ENCODE assay signal across 8 cellular contexts in genomic region chr19:17605761-17606745, GRCh38. TPM values are rescaled to one million over a fixed set of nuclear protein-coding genes. Genes with fewer than 3 reads are reported as not detected.
DNase-seq lines count a peak whose midpoint lies in the region; ATAC-seq, FAIRE-seq and TF ChIP-seq lines count a peak whose summit lies in the region.

No MANE protein-coding gene starts in this region.

- no TSS peak for BruUV-seq in HCT116 (replicated peaks; lab: Mats Ljungman, UMichigan)

- H3K9ac ChIP-seq in HCT116 (ENCODE audit: low read length) (peak overlapping the region; percentile 47), keratinocyte (ENCODE audit: control insufficient read depth, extremely low read depth, insufficient read depth, low read length) (no peak overlapping the region)

- H3K36me3 ChIP-seq in HCT116 (ENCODE audit: control insufficient read depth in 1 of 2, insufficient read depth in 2 of 2, low read length in 2 of 2) (0 out of 4 replicates have a peak, but pooled peaks cover 0 to 5% of the 10 kb centered on the region in 2 experiments), bronchial epithelial cell (ENCODE audit: control insufficient read depth, insufficient read depth, low read length) (no peaks in the 10 kb centered on the region), keratinocyte (ENCODE audit: control insufficient read depth in 2 of 2, extremely low read depth in 1 of 2, insufficient read depth in 2 of 2, low read length in 2 of 2) (no peaks in the 10 kb centered on the region)

- POLR2A ChIA-PET in HCT116 (lab: Charles Lee) = interaction anchor here (0.8 to 2.1 kb wide), 11 partner anchors 10 to 253 kb away, joined by 3 to 10 read pairs (median 3); partner anchors contain the start of genes B3GNT3, PGLS and RPL18A

- H3K27ac ChIP-seq in HCT116 (ENCODE audit: low read depth, low read length) = peak overlapping the region; percentile 87
- H3K27ac ChIP-seq in VCaP = no peak overlapping the region
- no peak overlapping the region for H3K27ac ChIP-seq in keratinocyte (ENCODE audit: control insufficient read depth, insufficient read depth, low read length)

- H4K20me1 ChIP-seq in HCT116 (ENCODE audit: insufficient read depth) (no peaks in the 10 kb centered on the region), keratinocyte (ENCODE audit: control insufficient read depth, extremely low read depth, insufficient read depth, low read length) (no peaks in the 10 kb centered on the region)

- peaks cover 8 to 19% of the 10 kb centered on the region in 2 experiments for H3K4me1 ChIP-seq in HCT116 (ENCODE audit: control insufficient read depth in 1 of 2, insufficient read depth in 2 of 2, low read length in 2 of 2)
- H3K4me1 ChIP-seq in keratinocyte (ENCODE audit: control insufficient read depth, extremely low read depth, insufficient read depth, low read length) = no peaks in the 10 kb centered on the region

- peak; percentile 94 for ATAC-seq in HCT116

- H3K9me1 ChIP-seq in keratinocyte (ENCODE audit: control insufficient read depth, extremely low read depth, insufficient read depth, low read length) = no peaks in the 10 kb centered on the region

- H2AFZ ChIP-seq in HCT116 (ENCODE audit: low read depth, low read length, poor library complexity, severe bottlenecking) = no peak overlapping the region
- H2AFZ ChIP-seq in keratinocyte (ENCODE audit: control insufficient read depth, low read length) = peak overlapping the region; percentile 36

- peak; percentile 86 for DNase-seq in GDM1 (lab: John Stamatoyannopoulos, UW)
- peak; percentile 92 for DNase-seq in HCT116 (ENCODE audit: low read depth, low spot score)
- peak; percentile 98 for DNase-seq in NAMALWA (ENCODE audit: low spot score)
- DNase-seq in bronchial epithelial cell (ENCODE audit: low read depth) = peak; percentile 53
- peak; percentile 15 for DNase-seq in keratinocyte (ENCODE audit: low read depth, low spot score)
- peak; percentile 86 for DNase-seq in stimulated activated CD4-positive, alpha-beta T cell treated with anti-CD3 and anti-CD28 coated beads, Interleukin-15, amount 100 ng/mL, for 24 hours
- DNase-seq in dedifferentiated amniotic fluid mesenchymal stem cell (ENCODE audit: extremely low spot score) = no peak

- peak; percentile 86 for TF ChIP-seq POLR2A in HCT116 (IDR thresholded peaks at IDR 0.05; ENCODE audit: borderline replicate concordance, extremely low read depth, insufficient read depth, insufficient read length)

- intact Hi-C loops in HCT116 (cut with micrococcal nuclease) = loop anchor here (5.0 kb wide), 1 partner anchor 171 kb away; no protein-coding TSS in a partner anchor

- dilution Hi-C loops in keratinocyte (cut with MboI; ENCODE audit: extremely low pct_ligation_motif_present, low sequenced_read_pairs) = no loop called here

- peak; percentile 75 for TF ChIP-seq RAD21 in HCT116 (IDR thresholded peaks at IDR 0.05; ENCODE audit: low read depth)

- TF ChIP-seq CTCF in HCT116 (IDR thresholded peaks at IDR 0.05 in 2 of 3, conservative IDR thresholded peaks at IDR 0.05 in 1 of 3; ENCODE audit: borderline replicate concordance in 1 of 3, insufficient read depth in 1 of 3, low read depth in 2 of 3, low read length in 2 of 3) (peak; percentile 68 to 94 (median 88)), VCaP (conservative IDR thresholded peaks at IDR 0.05) (peak; percentile 41; the same call in 1 of the 2 replicates), bronchial epithelial cell (IDR thresholded peaks at IDR 0.05; ENCODE audit: insufficient read depth, low read length, severe bottlenecking) (peak; percentile 67), keratinocyte (optimal IDR thresholded peaks at IDR 0.05 in 1 of 3, IDR thresholded peaks at IDR 0.05 in 1 of 3, conservative IDR thresholded peaks at IDR 0.05 in 1 of 3; ENCODE audit: extremely low read depth in 1 of 3, insufficient read depth in 2 of 3, low read length in 3 of 3) (peak; percentile 46 to 79 (median 70))

- no peaks in the 10 kb centered on the region for H3K79me2 ChIP-seq in HCT116 (ENCODE audit: insufficient read depth, low read length)
- no peaks in the 10 kb centered on the region for H3K79me2 ChIP-seq in keratinocyte (ENCODE audit: control insufficient read depth, insufficient read depth, low read length)

- H3K4me2 ChIP-seq in HCT116 (ENCODE audit: low read length) = peak overlapping the region; percentile 70
- H3K4me2 ChIP-seq in keratinocyte (ENCODE audit: control insufficient read depth, extremely low read depth, insufficient read depth, low read depth, low read length) = peak overlapping the region; percentile 22

- H3K9me3 ChIP-seq in HCT116 (ENCODE audit: control insufficient read depth in 1 of 2, insufficient read depth in 1 of 2, low read depth in 1 of 2, low read length in 2 of 2) (no peaks in the 10 kb centered on the region), keratinocyte (ENCODE audit: control insufficient read depth, low read depth, low read length) (no peaks in the 10 kb centered on the region)

- H3K9me2 ChIP-seq in HCT116 (ENCODE audit: insufficient read depth) = no peaks in the 10 kb centered on the region

- H3K27me3 ChIP-seq in HCT116 (ENCODE audit: insufficient read depth, low read length) (no peaks in the 10 kb centered on the region), bronchial epithelial cell (ENCODE audit: control insufficient read depth, insufficient read depth, low read length) (peaks cover 5% of the 10 kb centered on the region), keratinocyte (ENCODE audit: control insufficient read depth, extremely low read depth, insufficient read depth, low read length) (peaks cover 11% of the 10 kb centered on the region)

- no peak for FAIRE-seq in bronchial epithelial cell (lab: Jason Lieb, UNC)
- FAIRE-seq in keratinocyte (lab: Jason Lieb, UNC) = no peak

- H3K4me3 ChIP-seq in HCT116 (replicated peaks in 1 of 2; ENCODE audit: low read depth in 1 of 2, low read length in 2 of 2) = peak overlapping the region; percentile 7 to 37; a peak in 2 of 4 replicates
- peak overlapping the region; percentile 30 for H3K4me3 ChIP-seq in bronchial epithelial cell (ENCODE audit: low read depth, low read length)
- peak overlapping the region; percentile 1 to 27 (median 13) for H3K4me3 ChIP-seq in keratinocyte (ENCODE audit: control insufficient read depth in 2 of 3, extremely low read depth in 1 of 3, insufficient read depth in 2 of 3, low read depth in 1 of 3, low read length in 3 of 3)

- CTCF ChIA-PET in HCT116 (lab: Charles Lee) = interaction anchor here (0.5 to 3.1 kb wide), 24 partner anchors 11 to 250 kb away, joined by 3 to 30 read pairs (median 4); no protein-coding TSS in a partner anchor

- RAD21 ChIA-PET in HCT116 (lab: Charles Lee; ENCODE audit: low non-redundant PET in 1 of 2, low total read pairs in 2 of 2, uncharacterized antibody in 2 of 2, unreplicated experiment in 2 of 2) = interaction anchor here (0.6 to 1.6 kb wide), 5 partner anchors 16 to 198 kb away, joined by 3 to 6 read pairs (median 3); no protein-coding TSS in a partner anchor

TF ChIP-seq in HCT116, 20 proteins besides CTCF, POLR2A, EP300 and RAD21 (continues in another document):
- TF ChIP-seq TCF7L2 (IDR thresholded peaks at IDR 0.05; ENCODE audit: borderline replicate concordance, extremely low read depth, insufficient read depth, insufficient read length) (peak; percentile 18), CBX3 (IDR thresholded peaks at IDR 0.05; ENCODE audit: low read depth) (peak; percentile 93), EZH2phosphoT487 (IDR thresholded peaks at IDR 0.05; ENCODE audit: borderline replicate concordance) (no peak), SP1 (IDR thresholded peaks at IDR 0.05; ENCODE audit: low read depth) (peak; percentile 76), SRF (IDR thresholded peaks at IDR 0.05; ENCODE audit: low read depth) (no peak), FOSL1 (IDR thresholded peaks at IDR 0.05; ENCODE audit: low read depth) (no peak), ZFX (IDR thresholded peaks at IDR 0.05) (no peak), JUND (IDR thresholded peaks at IDR 0.05) (no peak), ELF1 (IDR thresholded peaks at IDR 0.05; ENCODE audit: borderline replicate concordance, low read depth) (no peak), YY1 (IDR thresholded peaks at IDR 0.05; ENCODE audit: extremely low read depth, insufficient replicate concordance, low read depth, low read length) (no peak), EZH2 (IDR thresholded peaks at IDR 0.05) (no peak), SIN3A (IDR thresholded peaks at IDR 0.05; ENCODE audit: low read depth) (0 out of 2 replicates have a peak, but pooled peaks have one; percentile 51), CEBPB (IDR thresholded peaks at IDR 0.05; ENCODE audit: low read depth) (no peak), ZBTB33 (IDR thresholded peaks at IDR 0.05; ENCODE audit: extremely low read depth, insufficient replicate concordance, low read length) (peak; percentile 3), ATF3 (IDR thresholded peaks at IDR 0.05) (no peak)

RNA-seq across cellular contexts. Expression of gene COLGALT1, which starts 50.6 kb away (rescaled TPM):
- total RNA-seq in HCT116 (2021; ENCODE audit: unreplicated experiment) = 86.0 TPM
- polyA plus RNA-seq in HCT116 (2012) = 64.8 and 67.6 TPM in 2 replicates
- total RNA-seq in bronchial epithelial cell = 74.2 and 75.1 TPM in 2 replicates
- polyA plus RNA-seq in keratinocyte = 89.4 to 126 TPM (median 90.9 TPM) in 3 replicates
- polyA plus RNA-seq in keratinocyte (2011; ENCODE audit: low read depth) = 11.8 TPM
- 42.5 and 49.8 TPM in 2 replicates for polyA plus RNA-seq in keratinocyte (2011; cell fraction: cytosol; rRNA removed)
- 116 and 131 TPM in 2 replicates for polyA plus RNA-seq in keratinocyte (2011; cell fraction: nucleus; rRNA removed)
- polyA plus RNA-seq in keratinocyte (2012; ENCODE audit: low replicate concordance) = 45.1 and 73.2 TPM in 2 replicates
- 141 to 280 TPM (median 191 TPM) in 3 replicates for polyA minus RNA-seq in keratinocyte
- polyA minus RNA-seq in keratinocyte (2011; cell fraction: cytosol; rRNA and poly(A)+ RNA removed) = 116 TPM
- 120 and 124 TPM in 2 replicates for polyA minus RNA-seq in keratinocyte (2011; cell fraction: nucleus; rRNA and poly(A)+ RNA removed)
